Comparison of ENCODE assay signal across 1 cellular context in the genomic region with DNA sequence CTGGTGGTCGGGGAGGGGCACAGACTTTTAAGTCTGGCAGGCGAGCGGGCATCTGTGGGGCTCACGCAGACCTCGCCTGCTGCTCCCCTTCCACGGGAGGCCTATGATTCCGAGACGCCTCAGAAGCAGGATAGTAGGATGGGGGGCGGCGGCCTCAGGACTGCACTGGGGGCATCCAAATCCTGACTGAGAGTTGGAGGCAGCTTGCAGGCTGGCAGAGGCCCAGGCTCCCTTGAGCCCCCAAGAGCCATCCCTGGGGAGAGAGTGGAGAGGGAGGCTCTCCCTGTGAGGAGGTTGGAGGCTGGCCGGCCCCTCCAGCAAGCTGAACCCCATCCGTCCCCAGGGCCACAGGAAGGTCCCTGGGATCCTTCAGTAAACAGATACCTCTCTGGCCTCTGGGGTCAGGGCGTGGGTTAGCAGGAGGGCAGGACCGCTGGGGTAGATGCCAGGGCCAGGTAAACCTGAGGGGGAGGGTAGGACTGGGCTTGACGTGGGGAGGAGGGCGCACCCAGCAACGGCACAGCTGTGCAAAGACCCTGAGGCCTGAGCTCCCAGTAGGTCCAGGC.
TF ChIP-seq lines count a peak whose summit lies in the region.

No MANE protein-coding gene starts in this region.

TF ChIP-seq in HepG2, 621 proteins besides CTCF, POLR2A, EP300 and RAD21:
- TF ChIP-seq ZNF670 (CRISPR knock-in tag; IDR thresholded peaks at IDR 0.05; ENCODE audit: borderline replicate concordance) (no peak), ZKSCAN5 (CRISPR knock-in tag; IDR thresholded peaks at IDR 0.05) (no peak), AGO2 (optimal IDR thresholded peaks at IDR 0.05; ENCODE audit: low read depth, low read length) (peak; percentile 66), TBP (CRISPR knock-in tag; IDR thresholded peaks at IDR 0.05) (no peak)
